In genomic region chr5:154249786-154250185, GRCh38 we compare ENCODE assay signal across 21 cellular contexts.
"Had no signal": no experiment of that assay in that cellular context is flagged by ENCODE, and none has a peak within 500 bp of the region (broad histone marks: within the 10 kb centered on the region; RNA-seq: fewer than 3 reads in every experiment).

No MANE protein-coding gene starts in this region.

- H3K4me3 ChIP-seq: ascending aorta, breast epithelium, coronary artery, skin epidermis, tibial artery had no signal

- H3K36me3 ChIP-seq: ascending aorta, breast epithelium, tibial artery had no signal

- DNase-seq: activated CD4-positive, alpha-beta T cell treated with anti-CD3 and anti-CD28 coated beads for 4 hours; activated CD8-positive, alpha-beta T cell treated with anti-CD3 and anti-CD28 coated beads, Interleukin-2, amount 10 ng/mL, durations not matched to agents 7 days and 5 days; activated naive CD4-positive, alpha-beta T cell treated with anti-CD3 and anti-CD28 coated beads, Interleukin-2, amount 10 ng/mL, durations not matched to agents 7 days and 5 days; activated naive CD8-positive, alpha-beta T cell treated with anti-CD3 and anti-CD28 coated beads, Interleukin-2, amount 50 U/mL, for 24 hours; activated T-cell treated with anti-CD3 and anti-CD28 coated beads, Interleukin-2, amount 50 U/mL, for 24 hours; erythroblast; mammary epithelial cell; midbrain; right cardiac atrium; stimulated activated naive CD8-positive, alpha-beta T cell treated with anti-CD3 and anti-CD28 coated beads, Interleukin-15, Interleukin-2, amounts not matched to agents 100 U/mL and 50 U/mL, for 24 hours; substantia nigra; tibial artery had no signal

- H3K9me3 Mint-ChIP-seq: activated T-helper 2 cell treated with anti-CD3 and anti-CD28 coated beads, Interferon-gamma antibody, Interleukin-2, Interleukin-4, amounts not matched to agents 10 μg/mL and 5 μg/mL and 100 μg/mL, durations not matched to agents 14 hours and 24 hours and 36 hours had no signal

- ATAC-seq: activated CD8-positive, alpha-beta T cell treated with anti-CD3 and anti-CD28 coated beads, Interleukin-2, amount 10 ng/mL, durations not matched to agents 7 days and 5 days; activated naive CD8-positive, alpha-beta T cell treated with anti-CD3 and anti-CD28 coated beads, Interleukin-2, amount 50 U/mL, for 24 hours; left lobe of liver; stimulated activated naive CD8-positive, alpha-beta T cell treated with anti-CD3 and anti-CD28 coated beads, Interleukin-15, Interleukin-2, amounts not matched to agents 100 U/mL and 50 U/mL, for 24 hours; WTC11 had no signal

- H3K4me3 Mint-ChIP-seq: activated CD8-positive, alpha-beta T cell treated with anti-CD3 and anti-CD28 coated beads, Interleukin-2, amount 10 ng/mL, durations not matched to agents 7 days and 5 days; activated naive CD4-positive, alpha-beta T cell treated with anti-CD3 and anti-CD28 coated beads, Interleukin-2, amount 10 ng/mL, durations not matched to agents 7 days and 5 days; activated naive CD8-positive, alpha-beta T cell treated with anti-CD3 and anti-CD28 coated beads, Interleukin-2, amount 50 U/mL, for 24 hours; activated T-cell treated with anti-CD3 and anti-CD28 coated beads, Interleukin-2, amount 50 U/mL, for 24 hours; neural crest cell; WTC11 had no signal

- H3K27me3 ChIP-seq: ascending aorta, breast epithelium, tibial artery had no signal

- H3K9me3 ChIP-seq: ascending aorta, breast epithelium, tibial artery had no signal

- H3K4me1 Mint-ChIP-seq: activated naive CD4-positive, alpha-beta T cell treated with anti-CD3 and anti-CD28 coated beads, Interleukin-2, amount 10 ng/mL, durations not matched to agents 7 days and 5 days had no signal

- H3K27me3 Mint-ChIP-seq: activated naive CD4-positive, alpha-beta T cell treated with anti-CD3 and anti-CD28 coated beads, Interleukin-2, amount 10 ng/mL, durations not matched to agents 7 days and 5 days; activated naive CD8-positive, alpha-beta T cell treated with anti-CD3 and anti-CD28 coated beads, Interleukin-2, amount 50 U/mL, for 24 hours; activated T-cell treated with anti-CD3 and anti-CD28 coated beads, Interleukin-2, amount 50 U/mL, for 24 hours; progenitor cell of endocrine pancreas had no signal

- H3K27ac Mint-ChIP-seq: activated CD8-positive, alpha-beta T cell treated with anti-CD3 and anti-CD28 coated beads, Interleukin-2, amount 10 ng/mL, durations not matched to agents 7 days and 5 days; activated naive CD4-positive, alpha-beta T cell treated with anti-CD3 and anti-CD28 coated beads, Interleukin-2, amount 10 ng/mL, durations not matched to agents 7 days and 5 days; activated naive CD8-positive, alpha-beta T cell treated with anti-CD3 and anti-CD28 coated beads, Interleukin-2, amount 50 U/mL, for 24 hours; activated T-cell treated with anti-CD3 and anti-CD28 coated beads, Interleukin-2, amount 50 U/mL, for 24 hours; activated T-helper 2 cell treated with anti-CD3 and anti-CD28 coated beads, Interferon-gamma antibody, Interleukin-2, Interleukin-4, amounts not matched to agents 10 μg/mL and 5 μg/mL and 100 μg/mL, durations not matched to agents 14 hours and 24 hours and 36 hours; progenitor cell of endocrine pancreas; WTC11 had no signal

- H3K27ac ChIP-seq: ascending aorta, breast epithelium, coronary artery, skin epidermis, tibial artery had no signal

- H3K4me1 ChIP-seq: breast epithelium, tibial artery had no signal

- H3K36me3 Mint-ChIP-seq: WTC11 had no signal
